21 cellular contexts compared by ENCODE assay signal in genomic region chr13:34546841-34547240, GRCh38.
"Had no signal": no experiment of that assay in that cellular context is flagged by ENCODE, and none has a peak within 500 bp of the region (broad histone marks: within the 10 kb centered on the region; RNA-seq: fewer than 3 reads in every experiment).

No MANE protein-coding gene starts in this region.

- H3K4me3 ChIP-seq: colonic mucosa, esophagus squamous epithelium, gastrocnemius medialis, heart right ventricle, left lung, lower lobe of right lung, mucosa of descending colon had no signal

- H3K27me3 ChIP-seq: colonic mucosa, esophagus squamous epithelium, gastrocnemius medialis, heart right ventricle, left lung had no signal

- H3K9me3 ChIP-seq: colonic mucosa, esophagus squamous epithelium, gastrocnemius medialis, heart right ventricle, left lung, lower lobe of right lung, mucosa of descending colon had no signal

- H3K27ac ChIP-seq: colonic mucosa, epithelial cell of prostate, esophagus squamous epithelium, gastrocnemius medialis, heart right ventricle, left lung, lower lobe of right lung had no signal

- H3K36me3 ChIP-seq: colonic mucosa, esophagus squamous epithelium, gastrocnemius medialis, heart right ventricle, left lung, lower lobe of right lung had no signal

- DNase-seq: colonic mucosa; cortex of kidney; effector CD8-positive, alpha-beta T cell; effector memory CD8-positive, alpha-beta T cell; endodermal cell; erythroblast; esophagus squamous epithelium; foreskin fibroblast; gastrocnemius medialis; glutamatergic neuron; heart right ventricle; hippocampal formation; left cardiac atrium; left lung; left ventricle myocardium superior; lower lobe of right lung; mesenchymal stem cell; mucosa of descending colon; naive B cell had no signal

- ATAC-seq: effector memory CD8-positive, alpha-beta T cell; esophagus mucosa; gastrocnemius medialis; heart right ventricle; left cardiac atrium; left lung; left ventricle myocardium superior; lower lobe of right lung; mucosa of descending colon had no signal

- H3K4me1 ChIP-seq: colonic mucosa, esophagus squamous epithelium, gastrocnemius medialis, left lung, lower lobe of right lung had no signal
